ENCODE assay signal across 16 cellular contexts in genomic region chr22:38879102-38879729, GRCh38.
"Had no signal": no experiment of that assay in that cellular context is flagged by ENCODE, and none has a peak within 500 bp of the region (broad histone marks: within the 10 kb centered on the region; RNA-seq: fewer than 3 reads in every experiment).

No MANE protein-coding gene starts in this region.

- DNase-seq: activated CD4-positive, alpha-beta T cell treated with anti-CD3 and anti-CD28 coated beads, Interleukin-2, amount 50 U/mL, for 1 hour; activated CD4-positive, CD25-positive, alpha-beta regulatory T cell; activated CD8-positive, alpha-beta memory T cell treated with anti-CD3 and anti-CD28 coated beads for 24 hours; activated naive CD4-positive, alpha-beta T cell; aorta; dermis blood vessel endothelial cell; gastrocnemius medialis; midbrain; ovary; stimulated activated CD4-positive, alpha-beta T cell treated with anti-CD3 and anti-CD28 coated beads, Interleukin-2, amount 100 ng/mL, for 48 hours; stimulated activated naive B cell treated with anti-CD40 and anti-IgM and Interleukin-4, amounts not matched to agents 10 μg/mL and 1 μg/mL and 100 μg/mL, for 72 hours; T-helper 2 cell had no signal

- ATAC-seq: gastrocnemius medialis; left lobe of liver; stimulated activated naive B cell treated with anti-CD40 and anti-IgM and Interleukin-4, amounts not matched to agents 10 μg/mL and 1 μg/mL and 100 μg/mL, for 72 hours had no signal

- H3K9me3 ChIP-seq: gastrocnemius medialis, ovary, tibial nerve, vagina had no signal

- H3K27me3 ChIP-seq: gastrocnemius medialis, ovary, tibial nerve, vagina had no signal

- H3K36me3 ChIP-seq: gastrocnemius medialis, ovary, tibial nerve, vagina had no signal

- H3K4me3 ChIP-seq: gastrocnemius medialis, ovary, tibial nerve, vagina had no signal

- H3K27ac ChIP-seq: epithelial cell of prostate, gastrocnemius medialis, ovary, tibial nerve, vagina had no signal
